Comparison of ENCODE assay signal across 1 cellular context in the genomic region with DNA sequence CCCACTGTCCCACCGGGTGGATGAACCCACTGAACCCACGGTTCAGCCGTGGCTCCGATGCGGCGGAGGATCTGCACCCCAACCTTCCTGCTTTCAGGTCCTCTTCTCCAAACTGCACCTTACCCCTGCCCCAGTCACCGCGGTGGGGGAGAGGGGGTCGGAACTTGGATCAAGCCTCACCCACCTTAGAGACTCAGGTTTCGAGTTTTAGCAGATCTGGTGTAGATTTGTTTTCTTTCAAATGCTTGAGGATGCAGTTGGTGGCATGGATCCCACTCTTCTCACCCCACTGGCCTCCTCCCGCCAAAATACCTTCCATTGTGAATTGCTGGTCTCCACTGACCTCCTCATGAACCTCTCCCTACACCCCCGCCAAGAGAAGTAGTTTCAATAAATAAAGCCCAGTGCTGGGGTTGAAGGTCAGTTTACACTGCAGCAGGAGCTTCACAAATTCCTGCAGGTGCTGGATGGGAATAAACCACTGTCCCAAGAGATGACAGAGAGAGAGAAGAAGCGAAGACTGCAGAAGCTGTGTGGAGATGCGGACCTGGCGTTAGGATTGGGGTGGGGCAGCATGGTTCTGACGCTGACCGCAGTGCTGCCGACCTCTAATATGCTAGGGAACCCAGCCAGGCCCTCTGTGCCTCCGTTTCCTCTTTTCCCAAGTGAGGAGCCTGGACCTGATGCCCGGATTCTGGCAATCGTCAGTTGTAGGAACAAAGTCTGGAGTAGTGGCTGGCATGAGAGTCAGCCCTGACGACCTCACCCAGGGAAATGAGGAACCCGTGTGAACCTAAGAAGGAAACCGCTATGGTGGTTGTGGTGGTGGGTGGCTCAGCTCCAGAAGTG.
TF ChIP-seq lines count a peak whose summit lies in the region.

No MANE protein-coding gene starts in this region.

TF ChIP-seq in HepG2, 621 proteins besides CTCF, POLR2A, EP300 and RAD21 (continued from another document and continues in another):
- TF ChIP-seq, protein P1, sequence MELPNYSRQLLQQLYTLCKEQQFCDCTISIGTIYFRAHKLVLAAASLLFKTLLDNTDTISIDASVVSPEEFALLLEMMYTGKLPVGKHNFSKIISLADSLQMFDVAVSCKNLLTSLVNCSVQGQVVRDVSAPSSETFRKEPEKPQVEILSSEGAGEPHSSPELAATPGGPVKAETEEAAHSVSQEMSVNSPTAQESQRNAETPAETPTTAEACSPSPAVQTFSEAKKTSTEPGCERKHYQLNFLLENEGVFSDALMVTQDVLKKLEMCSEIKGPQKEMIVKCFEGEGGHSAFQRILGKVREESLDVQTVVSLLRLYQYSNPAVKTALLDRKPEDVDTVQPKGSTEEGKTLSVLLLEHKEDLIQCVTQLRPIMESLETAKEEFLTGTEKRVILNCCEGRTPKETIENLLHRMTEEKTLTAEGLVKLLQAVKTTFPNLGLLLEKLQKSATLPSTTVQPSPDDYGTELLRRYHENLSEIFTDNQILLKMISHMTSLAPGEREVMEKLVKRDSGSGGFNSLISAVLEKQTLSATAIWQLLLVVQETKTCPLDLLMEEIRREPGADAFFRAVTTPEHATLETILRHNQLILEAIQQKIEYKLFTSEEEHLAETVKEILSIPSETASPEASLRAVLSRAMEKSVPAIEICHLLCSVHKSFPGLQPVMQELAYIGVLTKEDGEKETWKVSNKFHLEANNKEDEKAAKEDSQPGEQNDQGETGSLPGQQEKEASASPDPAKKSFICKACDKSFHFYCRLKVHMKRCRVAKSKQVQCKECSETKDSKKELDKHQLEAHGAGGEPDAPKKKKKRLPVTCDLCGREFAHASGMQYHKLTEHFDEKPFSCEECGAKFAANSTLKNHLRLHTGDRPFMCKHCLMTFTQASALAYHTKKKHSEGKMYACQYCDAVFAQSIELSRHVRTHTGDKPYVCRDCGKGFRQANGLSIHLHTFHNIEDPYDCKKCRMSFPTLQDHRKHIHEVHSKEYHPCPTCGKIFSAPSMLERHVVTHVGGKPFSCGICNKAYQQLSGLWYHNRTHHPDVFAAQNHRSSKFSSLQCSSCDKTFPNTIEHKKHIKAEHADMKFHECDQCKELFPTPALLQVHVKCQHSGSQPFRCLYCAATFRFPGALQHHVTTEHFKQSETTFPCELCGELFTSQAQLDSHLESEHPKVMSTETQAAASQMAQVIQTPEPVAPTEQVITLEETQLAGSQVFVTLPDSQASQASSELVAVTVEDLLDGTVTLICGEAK (IDR thresholded peaks at IDR 0.05): no peak
- TF ChIP-seq, protein P1 (CRISPR knock-in tag; IDR thresholded peaks at IDR 0.05): peak; percentile 93; the same call in 1 of the 2 replicates
- TF ChIP-seq, protein P2, sequence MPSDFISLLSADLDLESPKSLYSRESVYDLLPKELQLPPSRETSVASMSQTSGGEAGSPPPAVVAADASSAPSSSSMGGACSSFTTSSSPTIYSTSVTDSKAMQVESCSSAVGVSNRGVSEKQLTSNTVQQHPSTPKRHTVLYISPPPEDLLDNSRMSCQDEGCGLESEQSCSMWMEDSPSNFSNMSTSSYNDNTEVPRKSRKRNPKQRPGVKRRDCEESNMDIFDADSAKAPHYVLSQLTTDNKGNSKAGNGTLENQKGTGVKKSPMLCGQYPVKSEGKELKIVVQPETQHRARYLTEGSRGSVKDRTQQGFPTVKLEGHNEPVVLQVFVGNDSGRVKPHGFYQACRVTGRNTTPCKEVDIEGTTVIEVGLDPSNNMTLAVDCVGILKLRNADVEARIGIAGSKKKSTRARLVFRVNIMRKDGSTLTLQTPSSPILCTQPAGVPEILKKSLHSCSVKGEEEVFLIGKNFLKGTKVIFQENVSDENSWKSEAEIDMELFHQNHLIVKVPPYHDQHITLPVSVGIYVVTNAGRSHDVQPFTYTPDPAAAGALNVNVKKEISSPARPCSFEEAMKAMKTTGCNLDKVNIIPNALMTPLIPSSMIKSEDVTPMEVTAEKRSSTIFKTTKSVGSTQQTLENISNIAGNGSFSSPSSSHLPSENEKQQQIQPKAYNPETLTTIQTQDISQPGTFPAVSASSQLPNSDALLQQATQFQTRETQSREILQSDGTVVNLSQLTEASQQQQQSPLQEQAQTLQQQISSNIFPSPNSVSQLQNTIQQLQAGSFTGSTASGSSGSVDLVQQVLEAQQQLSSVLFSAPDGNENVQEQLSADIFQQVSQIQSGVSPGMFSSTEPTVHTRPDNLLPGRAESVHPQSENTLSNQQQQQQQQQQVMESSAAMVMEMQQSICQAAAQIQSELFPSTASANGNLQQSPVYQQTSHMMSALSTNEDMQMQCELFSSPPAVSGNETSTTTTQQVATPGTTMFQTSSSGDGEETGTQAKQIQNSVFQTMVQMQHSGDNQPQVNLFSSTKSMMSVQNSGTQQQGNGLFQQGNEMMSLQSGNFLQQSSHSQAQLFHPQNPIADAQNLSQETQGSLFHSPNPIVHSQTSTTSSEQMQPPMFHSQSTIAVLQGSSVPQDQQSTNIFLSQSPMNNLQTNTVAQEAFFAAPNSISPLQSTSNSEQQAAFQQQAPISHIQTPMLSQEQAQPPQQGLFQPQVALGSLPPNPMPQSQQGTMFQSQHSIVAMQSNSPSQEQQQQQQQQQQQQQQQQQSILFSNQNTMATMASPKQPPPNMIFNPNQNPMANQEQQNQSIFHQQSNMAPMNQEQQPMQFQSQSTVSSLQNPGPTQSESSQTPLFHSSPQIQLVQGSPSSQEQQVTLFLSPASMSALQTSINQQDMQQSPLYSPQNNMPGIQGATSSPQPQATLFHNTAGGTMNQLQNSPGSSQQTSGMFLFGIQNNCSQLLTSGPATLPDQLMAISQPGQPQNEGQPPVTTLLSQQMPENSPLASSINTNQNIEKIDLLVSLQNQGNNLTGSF (CRISPR knock-in tag; IDR thresholded peaks at IDR 0.05): peak; percentile 39
- TF ChIP-seq, protein P3, sequence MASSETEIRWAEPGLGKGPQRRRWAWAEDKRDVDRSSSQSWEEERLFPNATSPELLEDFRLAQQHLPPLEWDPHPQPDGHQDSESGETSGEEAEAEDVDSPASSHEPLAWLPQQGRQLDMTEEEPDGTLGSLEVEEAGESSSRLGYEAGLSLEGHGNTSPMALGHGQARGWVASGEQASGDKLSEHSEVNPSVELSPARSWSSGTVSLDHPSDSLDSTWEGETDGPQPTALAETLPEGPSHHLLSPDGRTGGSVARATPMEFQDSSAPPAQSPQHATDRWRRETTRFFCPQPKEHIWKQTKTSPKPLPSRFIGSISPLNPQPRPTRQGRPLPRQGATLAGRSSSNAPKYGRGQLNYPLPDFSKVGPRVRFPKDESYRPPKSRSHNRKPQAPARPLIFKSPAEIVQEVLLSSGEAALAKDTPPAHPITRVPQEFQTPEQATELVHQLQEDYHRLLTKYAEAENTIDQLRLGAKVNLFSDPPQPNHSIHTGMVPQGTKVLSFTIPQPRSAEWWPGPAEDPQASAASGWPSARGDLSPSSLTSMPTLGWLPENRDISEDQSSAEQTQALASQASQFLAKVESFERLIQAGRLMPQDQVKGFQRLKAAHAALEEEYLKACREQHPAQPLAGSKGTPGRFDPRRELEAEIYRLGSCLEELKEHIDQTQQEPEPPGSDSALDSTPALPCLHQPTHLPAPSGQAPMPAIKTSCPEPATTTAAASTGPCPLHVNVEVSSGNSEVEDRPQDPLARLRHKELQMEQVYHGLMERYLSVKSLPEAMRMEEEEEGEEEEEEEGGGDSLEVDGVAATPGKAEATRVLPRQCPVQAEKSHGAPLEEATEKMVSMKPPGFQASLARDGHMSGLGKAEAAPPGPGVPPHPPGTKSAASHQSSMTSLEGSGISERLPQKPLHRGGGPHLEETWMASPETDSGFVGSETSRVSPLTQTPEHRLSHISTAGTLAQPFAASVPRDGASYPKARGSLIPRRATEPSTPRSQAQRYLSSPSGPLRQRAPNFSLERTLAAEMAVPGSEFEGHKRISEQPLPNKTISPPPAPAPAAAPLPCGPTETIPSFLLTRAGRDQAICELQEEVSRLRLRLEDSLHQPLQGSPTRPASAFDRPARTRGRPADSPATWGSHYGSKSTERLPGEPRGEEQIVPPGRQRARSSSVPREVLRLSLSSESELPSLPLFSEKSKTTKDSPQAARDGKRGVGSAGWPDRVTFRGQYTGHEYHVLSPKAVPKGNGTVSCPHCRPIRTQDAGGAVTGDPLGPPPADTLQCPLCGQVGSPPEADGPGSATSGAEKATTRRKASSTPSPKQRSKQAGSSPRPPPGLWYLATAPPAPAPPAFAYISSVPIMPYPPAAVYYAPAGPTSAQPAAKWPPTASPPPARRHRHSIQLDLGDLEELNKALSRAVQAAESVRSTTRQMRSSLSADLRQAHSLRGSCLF (CRISPR knock-in tag; IDR thresholded peaks at IDR 0.05; ENCODE audit: borderline replicate concordance): 0 out of 2 replicates have a peak, but pooled peaks have one; percentile 57
- no peak; the same call in 1 of the 2 replicates for TF ChIP-seq RFXAP (CRISPR knock-in tag; IDR thresholded peaks at IDR 0.05; ENCODE audit: borderline replicate concordance)
- TF ChIP-seq KDM6A (CRISPR knock-in tag; IDR thresholded peaks at IDR 0.05; ENCODE audit: low read depth): peak; percentile 81
- peak; percentile 78; the same call in 1 of the 2 replicates for TF ChIP-seq ZNF773 (CRISPR knock-in tag; IDR thresholded peaks at IDR 0.05; ENCODE audit: borderline replicate concordance)
- TF ChIP-seq NR3C1 (CRISPR knock-in tag; IDR thresholded peaks at IDR 0.05): no peak
- TF ChIP-seq ZNF333 (CRISPR knock-in tag; IDR thresholded peaks at IDR 0.05; ENCODE audit: borderline replicate concordance): no peak
- TF ChIP-seq ZNF761 (CRISPR knock-in tag; conservative IDR thresholded peaks at IDR 0.05): peak; percentile 77
- TF ChIP-seq, protein P4, sequence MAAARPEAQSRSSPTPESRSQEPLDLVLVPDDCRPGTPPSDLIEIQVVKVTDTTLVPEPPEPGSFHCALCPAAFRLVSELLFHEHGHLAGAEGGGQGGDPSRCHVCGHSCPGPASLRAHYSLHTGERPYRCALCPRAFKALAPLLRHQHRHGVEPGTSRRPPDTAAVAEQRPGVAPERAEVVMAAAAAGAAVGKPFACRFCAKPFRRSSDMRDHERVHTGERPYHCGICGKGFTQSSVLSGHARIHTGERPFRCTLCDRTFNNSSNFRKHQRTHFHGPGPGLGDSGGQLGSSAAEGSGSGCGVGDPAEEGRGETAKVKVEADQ (CRISPR knock-in tag; IDR thresholded peaks at IDR 0.05; ENCODE audit: borderline replicate concordance): peak; percentile 98
- TF ChIP-seq ZFP1 (CRISPR knock-in tag; IDR thresholded peaks at IDR 0.05): peak; percentile 65; the same call in 1 of the 2 replicates
- TF ChIP-seq ZNF737 (CRISPR knock-in tag; IDR thresholded peaks at IDR 0.05; ENCODE audit: borderline replicate concordance): no peak; the same call in 1 of the 2 replicates
- no peak for TF ChIP-seq ZNF468 (CRISPR knock-in tag; IDR thresholded peaks at IDR 0.05)
- no peak for TF ChIP-seq PHF5A (CRISPR knock-in tag; IDR thresholded peaks at IDR 0.05; ENCODE audit: low read depth, unreplicated experiment)
- TF ChIP-seq ZNF891 (CRISPR knock-in tag; IDR thresholded peaks at IDR 0.05): 0 out of 2 replicates have a peak, but pooled peaks have one; percentile 31
- TF ChIP-seq MAFG (CRISPR knock-in tag; IDR thresholded peaks at IDR 0.05): no peak
- no peak for TF ChIP-seq MBD4 (IDR thresholded peaks at IDR 0.05; ENCODE audit: borderline replicate concordance, low read length)
- TF ChIP-seq, protein P5, sequence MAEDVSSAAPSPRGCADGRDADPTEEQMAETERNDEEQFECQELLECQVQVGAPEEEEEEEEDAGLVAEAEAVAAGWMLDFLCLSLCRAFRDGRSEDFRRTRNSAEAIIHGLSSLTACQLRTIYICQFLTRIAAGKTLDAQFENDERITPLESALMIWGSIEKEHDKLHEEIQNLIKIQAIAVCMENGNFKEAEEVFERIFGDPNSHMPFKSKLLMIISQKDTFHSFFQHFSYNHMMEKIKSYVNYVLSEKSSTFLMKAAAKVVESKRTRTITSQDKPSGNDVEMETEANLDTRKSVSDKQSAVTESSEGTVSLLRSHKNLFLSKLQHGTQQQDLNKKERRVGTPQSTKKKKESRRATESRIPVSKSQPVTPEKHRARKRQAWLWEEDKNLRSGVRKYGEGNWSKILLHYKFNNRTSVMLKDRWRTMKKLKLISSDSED (CRISPR knock-in tag; IDR thresholded peaks at IDR 0.05): no peak
- TF ChIP-seq, protein P6, sequence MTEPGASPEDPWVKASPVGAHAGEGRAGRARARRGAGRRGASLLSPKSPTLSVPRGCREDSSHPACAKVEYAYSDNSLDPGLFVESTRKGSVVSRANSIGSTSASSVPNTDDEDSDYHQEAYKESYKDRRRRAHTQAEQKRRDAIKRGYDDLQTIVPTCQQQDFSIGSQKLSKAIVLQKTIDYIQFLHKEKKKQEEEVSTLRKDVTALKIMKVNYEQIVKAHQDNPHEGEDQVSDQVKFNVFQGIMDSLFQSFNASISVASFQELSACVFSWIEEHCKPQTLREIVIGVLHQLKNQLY (CRISPR knock-in tag; IDR thresholded peaks at IDR 0.05): 0 out of 2 replicates have a peak, but pooled peaks have one; percentile 26
- TF ChIP-seq, protein P7, sequence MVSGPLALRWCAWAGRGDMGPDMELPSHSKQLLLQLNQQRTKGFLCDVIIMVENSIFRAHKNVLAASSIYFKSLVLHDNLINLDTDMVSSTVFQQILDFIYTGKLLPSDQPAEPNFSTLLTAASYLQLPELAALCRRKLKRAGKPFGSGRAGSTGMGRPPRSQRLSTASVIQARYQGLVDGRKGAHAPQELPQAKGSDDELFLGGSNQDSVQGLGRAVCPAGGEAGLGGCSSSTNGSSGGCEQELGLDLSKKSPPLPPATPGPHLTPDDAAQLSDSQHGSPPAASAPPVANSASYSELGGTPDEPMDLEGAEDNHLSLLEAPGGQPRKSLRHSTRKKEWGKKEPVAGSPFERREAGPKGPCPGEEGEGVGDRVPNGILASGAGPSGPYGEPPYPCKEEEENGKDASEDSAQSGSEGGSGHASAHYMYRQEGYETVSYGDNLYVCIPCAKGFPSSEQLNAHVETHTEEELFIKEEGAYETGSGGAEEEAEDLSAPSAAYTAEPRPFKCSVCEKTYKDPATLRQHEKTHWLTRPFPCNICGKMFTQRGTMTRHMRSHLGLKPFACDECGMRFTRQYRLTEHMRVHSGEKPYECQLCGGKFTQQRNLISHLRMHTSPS (CRISPR knock-in tag; IDR thresholded peaks at IDR 0.05; ENCODE audit: low read depth): no peak; the same call in 1 of the 2 replicates
